Comparison of ENCODE assay signal across 10 cellular contexts in the genomic region with DNA sequence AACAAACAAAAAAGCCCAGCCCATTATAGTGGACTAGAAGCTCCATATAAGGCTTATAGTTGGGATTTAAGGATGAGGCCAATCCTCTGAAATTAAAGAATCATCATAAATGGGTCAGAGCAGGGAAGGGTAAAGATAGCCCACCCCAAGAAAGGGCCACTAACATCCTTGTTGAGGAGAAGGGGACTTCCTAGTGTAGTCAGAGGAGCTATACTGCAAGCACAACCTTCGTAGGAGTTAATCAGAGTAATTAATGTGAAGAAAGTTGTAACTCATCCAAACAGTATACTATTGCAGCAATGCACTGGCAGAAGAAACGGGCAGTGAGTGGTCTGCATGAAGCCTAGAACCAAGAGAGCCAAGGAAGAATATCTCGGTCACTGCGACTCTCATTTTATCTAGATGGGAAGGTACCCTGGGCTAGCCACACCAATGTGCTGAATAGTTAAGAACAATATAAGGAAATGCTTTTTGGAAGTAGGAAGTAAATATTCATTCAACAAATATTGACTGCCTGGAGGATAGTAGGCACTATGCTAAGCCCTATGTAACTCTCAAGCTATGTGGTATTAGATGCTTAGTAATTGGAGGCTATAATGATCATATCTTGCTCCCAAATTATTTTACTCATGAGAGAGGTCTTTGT.
"Had no signal": no experiment of that assay in that cellular context is flagged by ENCODE, and none has a peak within 500 bp of the region (broad histone marks: within the 10 kb centered on the region; RNA-seq: fewer than 3 reads in every experiment).

No MANE protein-coding gene starts in this region.

- H3K27me3 ChIP-seq: right lobe of liver had no signal

- H3K27ac ChIP-seq: right lobe of liver had no signal

- H3K4me3 ChIP-seq: right lobe of liver had no signal

- ATAC-seq: activated CD4-positive, CD25-positive, alpha-beta regulatory T cell treated with anti-CD3 and anti-CD28 coated beads, Interleukin-2, amount 50 U/mL, for 24 hours; effector memory CD8-positive, alpha-beta T cell; left colon; right lobe of liver had no signal

- H3K36me3 ChIP-seq: right lobe of liver had no signal

- H3K9me3 ChIP-seq: right lobe of liver had no signal

- DNase-seq: activated naive CD4-positive, alpha-beta T cell treated with Interleukin-2 at 50 U/mL for 16 hours; activated T-cell treated with anti-CD3 and anti-CD28 coated beads for 4 hours; cortex of kidney; effector memory CD8-positive, alpha-beta T cell; left colon; occipital lobe; right lobe of liver; stimulated activated CD4-positive, alpha-beta T cell treated with anti-CD3 and anti-CD28 coated beads, Interleukin-1b, Interleukin-23, amount 100 ng/mL, for 48 hours; trophoblast cell had no signal

- H3K4me1 ChIP-seq: right lobe of liver had no signal
